1 cellular context compared by ENCODE assay signal in genomic region chr2:241882090-241882625, GRCh38.
TF ChIP-seq lines count a peak whose summit lies in the region.

No MANE protein-coding gene starts in this region.

TF ChIP-seq in SK-N-SH treated with all-trans-retinoic acid at 6 μM for 48 hours, 23 proteins besides CTCF, POLR2A, EP300 and RAD21 (continued from another document):
- no peak for TF ChIP-seq TSHZ2 (CRISPR knock-in tag; IDR thresholded peaks at IDR 0.05)
- TF ChIP-seq ZFP3 (CRISPR knock-in tag; IDR thresholded peaks at IDR 0.05): no peak
- TF ChIP-seq ARNTL (CRISPR knock-in tag; IDR thresholded peaks at IDR 0.05; ENCODE audit: borderline replicate concordance, low read depth): no peak
